Comparison of ENCODE assay signal across 8 cellular contexts in genomic region chr13:50124536-50125305, GRCh38.
DNase-seq lines count a peak whose midpoint lies in the region; ATAC-seq, FAIRE-seq and TF ChIP-seq lines count a peak whose summit lies in the region.

No MANE protein-coding gene starts in this region.

- TF ChIP-seq POLR2A in A549 (IDR thresholded peaks at IDR 0.05; ENCODE audit: low read length) = no peak
- peak; percentile 22 for TF ChIP-seq POLR2A in GM18526 (IDR thresholded peaks at IDR 0.05; ENCODE audit: extremely low read depth, insufficient read length)
- TF ChIP-seq POLR2A in transverse colon (IDR thresholded peaks at IDR 0.05) = no peak

- no peak for FAIRE-seq in A549 (lab: Jason Lieb, UNC)

- CTCF ChIA-PET in A549 (lab: Yijun Ruan, JAX) = interaction anchor here (0.9 to 2.1 kb wide), 2 partner anchors 40 to 128 kb away, joined by 3 to 6 read pairs; partner anchors contain the start of gene TRIM13
- CTCF ChIA-PET in Panc1 (lab: Charles Lee) = no interaction called here

- peak overlapping the region; percentile 80 for H3K4me2 ChIP-seq in A549
- H3K4me2 ChIP-seq in parathyroid adenoma (ENCODE audit: low read length) = peak overlapping the region; percentile 88

- in situ Hi-C loops in Panc1 (cut with HindIII; ENCODE audit: low pct_unique_long_range_greater_than_20kb, low sequenced_read_pairs) (no loop called here), transverse colon (cut with MboI; ENCODE audit: low pct_ligation_motif_present in 1 of 4, low pct_unique_long_range_greater_than_20kb in 1 of 4, low sequenced_read_pairs in 3 of 4) (loop anchor here in 2 of 4 donors (25.0 kb wide), 1 partner anchor 788 kb away; the partner anchor contains the start of gene RNASEH2B (in 2 of the 2))

- no peak for TF ChIP-seq CTCF in A549 (IDR thresholded peaks at IDR 0.05)
- no peak for TF ChIP-seq CTCF in Panc1 (IDR thresholded peaks at IDR 0.05)
- TF ChIP-seq CTCF in foreskin keratinocyte (conservative IDR thresholded peaks at IDR 0.05) = no peak
- no peak for TF ChIP-seq CTCF in parathyroid adenoma (IDR thresholded peaks at IDR 0.05)
- TF ChIP-seq CTCF in transverse colon (IDR thresholded peaks at IDR 0.05) = no peak

- peak overlapping the region; percentile 78 for H2AFZ ChIP-seq in parathyroid adenoma

- H3K27me3 ChIP-seq in Panc1 (ENCODE audit: control insufficient read depth, insufficient read depth, low read length) = no peaks in the 10 kb centered on the region
- H3K27me3 ChIP-seq in foreskin keratinocyte = peaks cover 42% of the 10 kb centered on the region
- peaks cover 8% of the 10 kb centered on the region for H3K27me3 ChIP-seq in parathyroid adenoma (ENCODE audit: control insufficient read depth, insufficient read depth, low read length)
- peaks cover 22% of the 10 kb centered on the region for H3K27me3 ChIP-seq in transverse colon

- H3K4me1 ChIP-seq in A549 (peaks cover 14% of the 10 kb centered on the region; the same call in 2 of the 3 replicates), Panc1 (ENCODE audit: control insufficient read depth, insufficient read depth, low read length) (peaks cover 30% of the 10 kb centered on the region), foreskin keratinocyte (peaks cover 3% of the 10 kb centered on the region), parathyroid adenoma (peaks cover 3% of the 10 kb centered on the region), transverse colon (peaks cover 26 to 49% (median 33%) of the 10 kb centered on the region in 4 donors)

- H3K36me3 ChIP-seq in Panc1 (ENCODE audit: control insufficient read depth, insufficient read depth, low read length) (no peaks in the 10 kb centered on the region; the same call in none of the 2 replicates), parathyroid adenoma (ENCODE audit: control insufficient read depth, insufficient read depth, low read length) (no peaks in the 10 kb centered on the region), transverse colon (no peaks in the 10 kb centered on the region)

- peak overlapping the region; percentile 48 for H3K9ac ChIP-seq in parathyroid adenoma

- TF ChIP-seq RAD21 in A549 (conservative IDR thresholded peaks at IDR 0.05 in 1 of 2, IDR thresholded peaks at IDR 0.05 in 1 of 2) = no peak

- peak overlapping the region; percentile 67 for H3K4me3 ChIP-seq in A549
- H3K4me3 ChIP-seq in Panc1 (ENCODE audit: low read depth in 2 of 2, low read length in 2 of 2) = peak overlapping the region; percentile 74 to 77
- H3K4me3 ChIP-seq in parathyroid adenoma (ENCODE audit: low read depth, low read length) = peak overlapping the region; percentile 85
- H3K4me3 ChIP-seq in transverse colon = peak overlapping the region; percentile 64 to 88 (median 78)

- no TSS peak for BruUV-seq in Panc1 (replicated peaks; lab: Mats Ljungman, UMichigan)

- no peaks in the 10 kb centered on the region for H3K9me3 ChIP-seq in A549
- H3K9me3 ChIP-seq in Panc1 (ENCODE audit: control insufficient read depth, insufficient read depth, low read depth, low read length) = no peaks in the 10 kb centered on the region
- H3K9me3 ChIP-seq in parathyroid adenoma (ENCODE audit: control insufficient read depth, low read length) = no peaks in the 10 kb centered on the region
- no peaks in the 10 kb centered on the region for H3K9me3 ChIP-seq in transverse colon

- H3K27ac ChIP-seq in A549 = peak overlapping the region; percentile 97 to 99
- H3K27ac ChIP-seq in Panc1 (ENCODE audit: low read length) = peak overlapping the region; percentile 81
- H3K27ac ChIP-seq in foreskin keratinocyte = peak overlapping the region; percentile 22
- peak overlapping the region; percentile 95 for H3K27ac ChIP-seq in parathyroid adenoma
- H3K27ac ChIP-seq in transverse colon = peak overlapping the region; percentile 95 to 100 (median 98)

- H3K79me2 ChIP-seq in parathyroid adenoma = peaks cover 2% of the 10 kb centered on the region

- DNase-seq in A549 (ENCODE audit: low read depth in 1 of 2, low spot score in 1 of 2) (peak; percentile 54 to 88), Panc1 (ENCODE audit: low read depth, low spot score) (no peak), activated gamma-delta T cell (lab: John Stamatoyannopoulos, UW) (peak; percentile 97), foreskin keratinocyte (peak in 1 of 2 donors; percentile 66), transverse colon (peak; percentile 97)

- no peak for TF ChIP-seq EP300 in A549 (IDR thresholded peaks at IDR 0.05)
- TF ChIP-seq EP300 in transverse colon (IDR thresholded peaks at IDR 0.05; ENCODE audit: low read depth) = no peak

- intact Hi-C loops in Panc1 (cut with micrococcal nuclease; ENCODE audit: unreplicated experiment) (loop anchor here (5.0 kb wide), 1 partner anchor 42 kb away; no protein-coding TSS in a partner anchor), transverse colon (cut with DNase I; ENCODE audit: low total_unique reads) (loop anchor here (1.0 kb wide), 1 partner anchor 128 kb away; no protein-coding TSS in a partner anchor)

- ATAC-seq in A549 = peak; percentile 57 to 71
- peak; percentile 22 for ATAC-seq in HG03108 (IDR thresholded peaks at IDR 0.05; ENCODE audit: unreplicated experiment)
- ATAC-seq in Panc1 = peak; percentile 64
- peak; percentile 5 for ATAC-seq in foreskin keratinocyte

- WGBS in A549 (ENCODE audit: missing lambda C conversion rate) = 0% methylated on average over 11 of the region's 78 CpGs
- 0% methylated on average over 31 of the region's 78 CpGs; no CpG with 5 or more reads in 1 of the 2 donors for WGBS in transverse colon (ENCODE audit: low coverage in 1 of 2), 2 donors

- POLR2A ChIA-PET in A549 (lab: Yijun Ruan, JAX) = interaction anchor here (1.3 to 3.0 kb wide), 3 partner anchors 43 to 332 kb away, joined by 3 to 21 read pairs (median 16); partner anchors contain the start of genes KPNA3 and TRIM13
- POLR2A ChIA-PET in Panc1 (lab: Charles Lee) = interaction anchor here (0.5 to 0.6 kb wide), 3 partner anchors 17 to 578 kb away, joined by 3 to 7 read pairs (median 3); partner anchors contain the start of gene SPRYD7

TF ChIP-seq in A549, 52 proteins besides CTCF, POLR2A, EP300 and RAD21:
- TF ChIP-seq HDAC2 (IDR thresholded peaks at IDR 0.05) = no peak
- TF ChIP-seq MAX (IDR thresholded peaks at IDR 0.05) = peak; percentile 37
- peak in 1 of 2 experiments; percentile 27; a peak in 2 of 5 replicates for TF ChIP-seq JUN (IDR thresholded peaks at IDR 0.05)
- TF ChIP-seq MAFK (IDR thresholded peaks at IDR 0.05; ENCODE audit: partially characterized antibody) = peak; percentile 55

Comparison
In these comparisons a context has a peak if more than half of its experiments do, and no peak if none do; other contexts are left out.
1. ATAC-seq: peak in every context shown above with its lines; median percentile 64 in A549; 64 in Panc1; 22 in HG03108; 5 in foreskin keratinocyte.
2. H3K27ac ChIP-seq: peak in every context shown above with its lines; median percentile 98 in A549; 98 in transverse colon; 95 in parathyroid adenoma; 81 in Panc1; 22 in foreskin keratinocyte.